18 cellular contexts compared by ENCODE assay signal in the genomic region with DNA sequence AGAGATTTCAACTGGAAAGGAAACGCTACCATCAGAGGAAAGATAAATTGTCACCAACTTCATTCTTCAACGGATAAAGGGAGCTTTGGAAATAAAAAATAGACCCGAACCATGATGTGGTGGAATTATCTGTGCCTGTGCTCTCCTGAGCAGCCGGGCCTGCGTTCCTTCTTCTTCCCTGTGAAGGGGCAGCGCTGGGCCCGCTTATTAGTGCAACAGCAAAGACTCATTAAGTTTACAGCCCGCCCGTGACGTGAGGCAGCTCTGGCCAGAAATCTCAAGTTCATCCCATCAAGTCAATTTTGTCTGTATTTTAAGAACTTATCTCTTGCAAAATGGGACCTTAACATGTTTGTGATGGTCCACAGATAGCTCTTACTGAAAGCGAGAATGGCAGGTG.
DNase-seq lines count a peak whose midpoint lies in the region; ATAC-seq and FAIRE-seq lines count a peak whose summit lies in the region.
"Had no signal": no experiment of that assay in that cellular context is flagged by ENCODE, and none has a peak within 500 bp of the region (broad histone marks: within the 10 kb centered on the region; RNA-seq: fewer than 3 reads in every experiment).

No MANE protein-coding gene starts in this region.

- FAIRE-seq in RCC 7860 (lab: Jason Lieb, UNC) = no peak
- FAIRE-seq: D721Med, GM12892, GM19239 had no signal

- intact Hi-C loops in cardiac septum (cut with DNase I) (no loop called here), Right ventricle myocardium superior (cut with DNase I) (no loop called here), sciatic nerve (cut with DNase I) (no loop called here)

- ATAC-seq in Right ventricle myocardium superior (ENCODE audit: poor library complexity) = no peak
- ATAC-seq in sciatic nerve = no peak
- ATAC-seq in GM18907 (IDR thresholded peaks at IDR 0.05; ENCODE audit: unreplicated experiment) = no peak
- ATAC-seq: CD8-positive, alpha-beta T cell had no signal

- peak; percentile 72 for DNase-seq in NCI-H1105 treated with DMSO at 0.1 percent for 48 hours (lab: John Stamatoyannopoulos, UW)
- no peak for DNase-seq in NCI-H1105 (lab: John Stamatoyannopoulos, UW)
- DNase-seq in cardiac septum (ENCODE audit: low spot score) = peak; percentile 44
- no peak for DNase-seq in Right ventricle myocardium superior
- peak; percentile 41 for DNase-seq in sciatic nerve (ENCODE audit: low spot score)
- DNase-seq in RCC 7860 (ENCODE audit: low spot score) = no peak
- no peak for DNase-seq in activated CD4-positive, CD25-positive, alpha-beta regulatory T cell treated with anti-CD3 and anti-CD28 coated beads, Interleukin-2, amount 50 U/mL, for 72 hours
- DNase-seq: CD8-positive, alpha-beta T cell; COR-L47; DMS153; DND-41; GDM1; GOT3; H9 had no signal

Comparison
In these comparisons a context has a peak if more than half of its experiments do, and no peak if none do; other contexts are left out.
1. DNase-seq: peak in NCI-H1105 treated with DMSO at 0.1 percent for 48 hours (single experiment), cardiac septum (single experiment) and sciatic nerve (single experiment); none in NCI-H1105 (single experiment), Right ventricle myocardium superior (single experiment), RCC 7860 (single experiment) and activated CD4-positive, CD25-positive, alpha-beta regulatory T cell treated with anti-CD3 and anti-CD28 coated beads, Interleukin-2, amount 50 U/mL, for 72 hours (single experiment).